Comparison of ENCODE assay signal across 9 cellular contexts in genomic region chr1:209756608-209757445, GRCh38. TPM values are rescaled to one million over a fixed set of nuclear protein-coding genes. Genes with fewer than 3 reads are reported as not detected.
DNase-seq lines count a peak whose midpoint lies in the region; ATAC-seq, FAIRE-seq and TF ChIP-seq lines count a peak whose summit lies in the region.
"Had no signal": no experiment of that assay in that cellular context is flagged by ENCODE, and none has a peak within 500 bp of the region (broad histone marks: within the 10 kb centered on the region; RNA-seq: fewer than 3 reads in every experiment).

No MANE protein-coding gene starts in this region.

- intact Hi-C loops in thyroid gland (cut with DNase I) = no loop called here

- peak overlapping the region; percentile 84 for H2AFZ ChIP-seq in SU-DHL-6 (ENCODE audit: low read depth, low read length, severe bottlenecking)

- no peaks in the 10 kb centered on the region for H3F3A ChIP-seq in SU-DHL-6 (ENCODE audit: insufficient read depth)

- FAIRE-seq in HTR-8/SVneo (lab: Jason Lieb, UNC) = no peak
- FAIRE-seq: bronchial epithelial cell had no signal

- H3K36me3 ChIP-seq in SU-DHL-6 (ENCODE audit: low read length) (no peaks in the 10 kb centered on the region; the same call in 1 of the 2 replicates), thyroid gland (no peaks in the 10 kb centered on the region)

- H4K20me1 ChIP-seq in SU-DHL-6 (ENCODE audit: low read depth, low read length) = no peaks in the 10 kb centered on the region

- H3K9me3 ChIP-seq in SU-DHL-6 (ENCODE audit: insufficient read depth, low read length) (no peaks in the 10 kb centered on the region), thyroid gland (no peaks in the 10 kb centered on the region)

- peak overlapping the region; percentile 86 for H3K4me2 ChIP-seq in SU-DHL-6 (ENCODE audit: low read depth, low read length, poor library complexity, severe bottlenecking)

- no peak for TF ChIP-seq CTCF in SU-DHL-6 (IDR thresholded peaks at IDR 0.05; ENCODE audit: insufficient read depth, low read length, poor library complexity, severe bottlenecking)
- no peak for TF ChIP-seq CTCF in thyroid gland (IDR thresholded peaks at IDR 0.05)

- H3K79me2 ChIP-seq in SU-DHL-6 (ENCODE audit: insufficient read depth, low read length) = peaks cover 20% of the 10 kb centered on the region; the same call in 1 of the 2 replicates

- H3K27me3 ChIP-seq in SU-DHL-6 (ENCODE audit: low read length) (no peaks in the 10 kb centered on the region), thyroid gland (no peaks in the 10 kb centered on the region)

- H3K27ac ChIP-seq in SU-DHL-6 (ENCODE audit: low read depth, low read length) (peak overlapping the region; percentile 81), thyroid gland (no peak overlapping the region)

- H3K4me1 Mint-ChIP-seq in effector memory CD8-positive, alpha-beta T cell (ENCODE audit: low read depth in 2 of 2) = peaks cover 67 to 74% of the 10 kb centered on the region in 2 donors
- H3K4me1 Mint-ChIP-seq in stimulated activated naive CD8-positive, alpha-beta T cell treated with anti-CD3 and anti-CD28 coated beads, Interleukin-15, Interleukin-2, amounts not matched to agents 100 ng/mL and 50 ng/mL, for 24 hours (ENCODE audit: low read depth) = peaks cover 83% of the 10 kb centered on the region

- DNase-seq in effector memory CD8-positive, alpha-beta T cell = peak in 2 of 3 experiments; percentile 8 to 24
- DNase-seq in thyroid gland (no peak), OCI-M2 (lab: John Stamatoyannopoulos, UW; ENCODE audit: unreplicated experiment) (no peak), HTR-8/SVneo (ENCODE audit: insufficient read length, low spot score) (no peak)

- H3K9me3 Mint-ChIP-seq in effector memory CD8-positive, alpha-beta T cell = no peaks in the 10 kb centered on the region
- H3K9me3 Mint-ChIP-seq in stimulated activated naive CD8-positive, alpha-beta T cell treated with anti-CD3 and anti-CD28 coated beads, Interleukin-15, Interleukin-2, amounts not matched to agents 100 ng/mL and 50 ng/mL, for 24 hours = no peaks in the 10 kb centered on the region

- H3K27me3 Mint-ChIP-seq in effector memory CD8-positive, alpha-beta T cell = no peaks in the 10 kb centered on the region
- H3K27me3 Mint-ChIP-seq in stimulated activated naive CD8-positive, alpha-beta T cell treated with anti-CD3 and anti-CD28 coated beads, Interleukin-15, Interleukin-2, amounts not matched to agents 100 ng/mL and 50 ng/mL, for 24 hours = no peaks in the 10 kb centered on the region

- no peak for TF ChIP-seq POLR2A in thyroid gland (IDR thresholded peaks at IDR 0.05)

- no peaks in the 10 kb centered on the region for H3K9me2 ChIP-seq in SU-DHL-6 (replicated peaks; ENCODE audit: insufficient read depth, low read length)

- peak overlapping the region; percentile 93 to 94 for H3K27ac Mint-ChIP-seq in effector memory CD8-positive, alpha-beta T cell
- H3K27ac Mint-ChIP-seq in stimulated activated naive CD8-positive, alpha-beta T cell treated with anti-CD3 and anti-CD28 coated beads, Interleukin-15, Interleukin-2, amounts not matched to agents 100 ng/mL and 50 ng/mL, for 24 hours = peak overlapping the region; percentile 100

- ATAC-seq in GM18511 (IDR thresholded peaks at IDR 0.05; ENCODE audit: unreplicated experiment) = peak; percentile 37
- ATAC-seq in HG02678 (IDR thresholded peaks at IDR 0.05; ENCODE audit: unreplicated experiment) = peak; percentile 21
- peak; percentile 50 for ATAC-seq in effector memory CD8-positive, alpha-beta T cell (replicated peaks)

- peak overlapping the region; percentile 67 for H3K9ac ChIP-seq in SU-DHL-6 (ENCODE audit: low read length)

- peak overlapping the region; percentile 62 for H3K4me3 ChIP-seq in SU-DHL-6 (ENCODE audit: insufficient read depth, low read length, poor library complexity, severe bottlenecking)
- H3K4me3 ChIP-seq in thyroid gland (replicated peaks in 1 of 3) = no peak overlapping the region

- H3K36me3 Mint-ChIP-seq in effector memory CD8-positive, alpha-beta T cell (ENCODE audit: insufficient read depth) = peaks cover 48% of the 10 kb centered on the region
- peaks cover 59% of the 10 kb centered on the region for H3K36me3 Mint-ChIP-seq in stimulated activated naive CD8-positive, alpha-beta T cell treated with anti-CD3 and anti-CD28 coated beads, Interleukin-15, Interleukin-2, amounts not matched to agents 100 ng/mL and 50 ng/mL, for 24 hours (ENCODE audit: low read depth)

- no peaks in the 10 kb centered on the region for H3K4me1 ChIP-seq in thyroid gland

- 82 to 85% methylated on average over 5 of the region's 5 CpGs for WGBS in thyroid gland, 2 donors

- peak overlapping the region; percentile 92 to 97 for H3K4me3 Mint-ChIP-seq in effector memory CD8-positive, alpha-beta T cell
- H3K4me3 Mint-ChIP-seq in stimulated activated naive CD8-positive, alpha-beta T cell treated with anti-CD3 and anti-CD28 coated beads, Interleukin-15, Interleukin-2, amounts not matched to agents 100 ng/mL and 50 ng/mL, for 24 hours = peak overlapping the region; percentile 100

RNA-seq across cellular contexts. Expression of gene TRAF3IP3, which starts 1.0 kb away (rescaled TPM):
- total RNA-seq in thyroid gland = 1 to 10 TPM in 3 of 4 donors, under 1 TPM in 1; 0.93 to 2.8 (median 2.3) TPM
- total RNA-seq: bronchial epithelial cell had no signal

RNA-seq across cellular contexts. Expression of gene C1orf74, which starts 27.5 kb away (rescaled TPM):
- total RNA-seq in thyroid gland = 1 to 10 TPM; 1.9 to 2.7 (median 2.3) TPM

RNA-seq across cellular contexts. Expression of gene IRF6, which starts 49.1 kb away (rescaled TPM):
- total RNA-seq in thyroid gland = 10 to 100 TPM; 26.7 to 41.9 (median 32.7) TPM

RNA-seq across cellular contexts. Expression of gene HSD11B1, which starts 52.2 kb away (rescaled TPM):
- 10 to 100 TPM in 1 of 4 donors, 1 to 10 TPM in 3; 1.1 to 20.7 (median 2.4) TPM for total RNA-seq in thyroid gland

Comparison
In these comparisons a context has a peak if more than half of its experiments do, and no peak if none do; other contexts are left out.
1. DNase-seq: peak in effector memory CD8-positive, alpha-beta T cell (2 of 3); none in thyroid gland (0 of 2), OCI-M2 (single experiment) and HTR-8/SVneo (single experiment).
2. Peak in every context shown above with its lines, with median percentiles within 50 percentile points of each other: ATAC-seq.